In genomic region chr20:18092890-18093289, GRCh38 we compare ENCODE assay signal across 2 cellular contexts.
A peak's percentile ranks its signal among the peaks of the same experiment; 100 is the strongest.
TF ChIP-seq lines count a peak whose summit lies in the region.

No MANE protein-coding gene starts in this region.

TF ChIP-seq in HCT116, 20 proteins besides CTCF, POLR2A, EP300 and RAD21:
- TF ChIP-seq JUND (IDR thresholded peaks at IDR 0.05) (no peak), ATF3 (IDR thresholded peaks at IDR 0.05) (no peak), POLR2AphosphoS5 (IDR thresholded peaks at IDR 0.05; ENCODE audit: low read depth, low read length) (no peak), ZFX (IDR thresholded peaks at IDR 0.05) (no peak), CEBPB (IDR thresholded peaks at IDR 0.05; ENCODE audit: low read depth) (no peak), CBX3 (IDR thresholded peaks at IDR 0.05; ENCODE audit: low read depth) (no peak), YY1 (IDR thresholded peaks at IDR 0.05; ENCODE audit: extremely low read depth, insufficient replicate concordance, low read depth, low read length) (no peak), ELF1 (IDR thresholded peaks at IDR 0.05; ENCODE audit: borderline replicate concordance, low read depth) (no peak), ZBTB33 (IDR thresholded peaks at IDR 0.05; ENCODE audit: extremely low read depth, insufficient replicate concordance, low read length) (no peak), SP1 (IDR thresholded peaks at IDR 0.05; ENCODE audit: low read depth) (no peak), EZH2phosphoT487 (IDR thresholded peaks at IDR 0.05; ENCODE audit: borderline replicate concordance) (no peak), ZNF274 (IDR thresholded peaks at IDR 0.05; ENCODE audit: low read depth, low read length) (no peak), REST (IDR thresholded peaks at IDR 0.05; ENCODE audit: low read depth) (no peak), MAX (IDR thresholded peaks at IDR 0.05) (no peak), TCF7L2 (IDR thresholded peaks at IDR 0.05; ENCODE audit: borderline replicate concordance, extremely low read depth, insufficient read depth, insufficient read length) (no peak)
TF ChIP-seq in HCT116: peak in this region for 0.

TF ChIP-seq in H1, 55 proteins besides CTCF, POLR2A, EP300 and RAD21:
- TF ChIP-seq E2F6 (IDR thresholded peaks at IDR 0.05) = peak; percentile 89
- TF ChIP-seq USF2 (IDR thresholded peaks at IDR 0.05; ENCODE audit: low read length) = peak; percentile 65
- TF ChIP-seq KDM1A (IDR thresholded peaks at IDR 0.05; ENCODE audit: borderline replicate concordance, low read length) = no peak
- TF ChIP-seq CBX5 (IDR thresholded peaks at IDR 0.05; ENCODE audit: low read depth, low read length) = no peak
- TF ChIP-seq YY1 (IDR thresholded peaks at IDR 0.05; ENCODE audit: low read depth, low read length) = no peak
- TF ChIP-seq HDAC6 (IDR thresholded peaks at IDR 0.05; ENCODE audit: low read depth, low read length) = no peak
- no peak for TF ChIP-seq TAF1 (IDR thresholded peaks at IDR 0.05; ENCODE audit: low read depth, low read length)
- no peak for TF ChIP-seq TBP (IDR thresholded peaks at IDR 0.05; ENCODE audit: low read depth, low read length)
- TF ChIP-seq CREB1 (IDR thresholded peaks at IDR 0.05) = no peak
- no peak for TF ChIP-seq NRF1 (IDR thresholded peaks at IDR 0.05; ENCODE audit: low read depth, low read length)
- TF ChIP-seq MAFK (IDR thresholded peaks at IDR 0.05; ENCODE audit: low read depth, low read length) = no peak
- peak; percentile 88 for TF ChIP-seq MAX (IDR thresholded peaks at IDR 0.05)
- TF ChIP-seq TEAD4 (IDR thresholded peaks at IDR 0.05; ENCODE audit: low read depth, low read length) = no peak
TF ChIP-seq in H1: peak in this region for 3.
